Comparison of ENCODE assay signal across 17 cellular contexts in the genomic region with DNA sequence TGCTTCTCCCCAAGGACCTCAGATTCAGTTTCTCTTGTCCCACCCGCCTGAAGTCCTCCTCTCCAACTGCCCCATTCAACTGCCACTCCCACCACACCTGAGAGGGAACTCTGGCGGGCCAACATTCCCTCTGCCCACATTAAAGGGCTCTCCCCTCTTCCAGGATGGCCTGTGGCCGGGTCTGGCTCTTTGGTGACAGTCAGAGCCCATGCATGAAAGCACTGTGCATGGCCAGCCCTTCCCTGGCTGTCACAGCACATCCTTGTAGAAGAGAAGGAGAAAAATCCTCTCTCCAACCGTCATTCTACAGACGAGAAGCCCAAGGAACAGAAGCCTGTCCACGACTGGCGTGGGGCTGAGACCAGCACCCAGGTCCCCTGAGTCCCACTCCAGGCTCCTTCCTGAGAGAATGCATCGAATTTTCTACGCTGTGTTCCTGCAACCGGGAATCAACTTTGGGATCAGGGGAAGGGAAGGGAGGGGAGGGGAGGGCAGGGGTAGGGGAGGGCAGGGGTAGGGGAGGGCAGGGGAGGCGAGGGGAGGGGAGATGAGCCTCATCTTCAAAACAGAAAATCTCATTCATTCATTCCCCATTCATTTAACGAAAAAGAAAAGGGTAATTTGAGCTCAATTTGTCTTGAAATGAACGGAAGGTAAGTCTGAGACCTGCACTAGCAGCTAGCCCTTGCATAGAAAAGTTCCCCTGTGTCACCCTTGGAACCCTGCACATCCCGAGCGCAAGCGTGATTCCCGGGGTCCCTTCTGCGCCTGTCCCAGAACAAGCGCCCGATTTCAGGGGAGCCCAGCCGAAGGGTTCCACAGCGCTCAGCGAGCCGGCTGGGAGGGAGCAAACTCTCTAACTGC. TPM values are rescaled to one million over a fixed set of nuclear protein-coding genes. Genes with fewer than 3 reads are reported as not detected.
DNase-seq lines count a peak whose midpoint lies in the region; ATAC-seq, FAIRE-seq and TF ChIP-seq lines count a peak whose summit lies in the region.
"Had no signal": no experiment of that assay in that cellular context is flagged by ENCODE, and none has a peak within 500 bp of the region (broad histone marks: within the 10 kb centered on the region; RNA-seq: fewer than 3 reads in every experiment).

A gene (minus strand): TSS at position 68 of the 864 bp plus-strand sequence. CDS start 9,569 bp downstream, outside the sequence.

- H3K27ac ChIP-seq in mammary epithelial cell (ENCODE audit: insufficient read depth, low read depth, low read length) (no peak within 1 kb of the TSS), HepG2 (ENCODE audit: extremely low read length, insufficient read depth, low read length) (no peak within 1 kb of the TSS), skeletal muscle tissue (ENCODE audit: low read depth, low read length) (no peak within 1 kb of the TSS)

- H3K36me3 ChIP-seq in mammary epithelial cell (ENCODE audit: insufficient read depth, low read length) (no peaks in the 10 kb centered on the region), adipocyte (ENCODE audit: control insufficient read depth, insufficient read depth, low read length, severe bottlenecking) (no peaks in the 10 kb centered on the region), HepG2 (replicated peaks in 1 of 2; ENCODE audit: control insufficient read depth in 1 of 2, insufficient read depth in 2 of 2, low read length in 2 of 2) (no peaks in the 10 kb centered on the region), skeletal muscle tissue (ENCODE audit: control insufficient read depth in 3 of 3, insufficient read depth in 3 of 3, low read length in 3 of 3) (no peaks in the 10 kb centered on the region)

- H3K4me2 ChIP-seq in mammary epithelial cell (ENCODE audit: insufficient read depth, low read depth, low read length) = no peak within 1 kb of the TSS
- H3K4me2 ChIP-seq in HepG2 (ENCODE audit: low read depth, low read length) = peak within 1 kb of the TSS; percentile 57

- H3K27ac Mint-ChIP-seq in MCF 10A (ENCODE audit: low read depth, unreplicated experiment) (no peak within 1 kb of the TSS), osteocyte (ENCODE audit: unreplicated experiment) (no peak within 1 kb of the TSS)
- H3K27ac Mint-ChIP-seq: activated B cell treated with CpG ODN at 0.5 μM for 24 hours; CD4-positive, alpha-beta T cell; nephron; stimulated activated naive CD8-positive, alpha-beta T cell treated with anti-CD3 and anti-CD28 coated beads, Interleukin-15, amount 100 ng/mL, for 72 hours had no signal

- BruUV-seq in mammary epithelial cell (replicated peaks; lab: Mats Ljungman, UMichigan) (TSS peak; percentile 98), MCF 10A (replicated peaks; lab: Mats Ljungman, UMichigan) (no TSS peak), HepG2 (replicated peaks; lab: Mats Ljungman, UMichigan) (no TSS peak)

- H4K20me1 ChIP-seq in mammary epithelial cell (ENCODE audit: insufficient read depth, low read length) = no peaks in the 10 kb centered on the region
- H4K20me1 ChIP-seq in HepG2 (ENCODE audit: insufficient read depth, low read length) = no peaks in the 10 kb centered on the region

- H3K9me3 ChIP-seq in mammary epithelial cell (replicated peaks; ENCODE audit: insufficient read depth, low read length) = no peaks in the 10 kb centered on the region
- no peaks in the 10 kb centered on the region for H3K9me3 ChIP-seq in adipocyte (ENCODE audit: control insufficient read depth, low read length)
- no peaks in the 10 kb centered on the region for H3K9me3 ChIP-seq in HepG2 (ENCODE audit: low read length)
- H3K9me3 ChIP-seq in skeletal muscle tissue (ENCODE audit: control insufficient read depth in 3 of 3, low read length in 3 of 3) = no peaks in the 10 kb centered on the region

- TF ChIP-seq EP300 in HepG2 (IDR thresholded peaks at IDR 0.05; ENCODE audit: low read depth in 2 of 2, low read length in 2 of 2) (no peak), HepG2 (CRISPR knock-in tag; IDR thresholded peaks at IDR 0.05; ENCODE audit: borderline replicate concordance) (no peak)

- FAIRE-seq in HepG2 (lab: Jason Lieb, UNC) = no peak
- FAIRE-seq: A204.1, colon had no signal

- H3K4me3 Mint-ChIP-seq in MCF 10A (ENCODE audit: unreplicated experiment) (no peak within 1 kb of the TSS), osteocyte (ENCODE audit: unreplicated experiment) (no peak within 1 kb of the TSS)
- H3K4me3 Mint-ChIP-seq: activated B cell treated with CpG ODN at 0.5 μM for 24 hours; CD4-positive, alpha-beta T cell; nephron; stimulated activated naive CD8-positive, alpha-beta T cell treated with anti-CD3 and anti-CD28 coated beads, Interleukin-15, amount 100 ng/mL, for 72 hours had no signal

- H2AFZ ChIP-seq in mammary epithelial cell (ENCODE audit: low read depth, low read length) (peak within 1 kb of the TSS; percentile 42), HepG2 (ENCODE audit: low read length) (no peak within 1 kb of the TSS)

- no peak within 1 kb of the TSS for H3K9ac ChIP-seq in mammary epithelial cell (ENCODE audit: insufficient read depth, low read length)
- no peak within 1 kb of the TSS for H3K9ac ChIP-seq in adipocyte (ENCODE audit: low read length)
- no peak within 1 kb of the TSS for H3K9ac ChIP-seq in HepG2 (ENCODE audit: insufficient read depth, low read depth, low read length)
- peak within 1 kb of the TSS in 1 of 3 donors; percentile 33 for H3K9ac ChIP-seq in skeletal muscle tissue (ENCODE audit: low read depth in 1 of 3, low read length in 3 of 3)

- no peak for TF ChIP-seq CTCF in mammary epithelial cell (conservative IDR thresholded peaks at IDR 0.05 in 1 of 2, IDR thresholded peaks at IDR 0.05 in 1 of 2; ENCODE audit: extremely low read depth in 1 of 2, insufficient read depth in 1 of 2, low read depth in 1 of 2, low read length in 2 of 2)
- no peak for TF ChIP-seq CTCF in MCF 10A (IDR thresholded peaks at IDR 0.05; ENCODE audit: unreplicated experiment)
- no peak for TF ChIP-seq CTCF in HepG2 (CRISPR knock-in tag; IDR thresholded peaks at IDR 0.05)
- TF ChIP-seq CTCF in osteocyte (IDR thresholded peaks at IDR 0.05) = no peak

- POLR2A ChIA-PET in MCF 10A (lab: Yijun Ruan, JAX) (interaction anchor here (1.3 kb wide), 1 partner anchor 1012 kb away, joined by 3 read pairs; a partner anchor contains a TSS), HepG2 (lab: Yijun Ruan, JAX) (no interaction called here)

- no peaks in the 10 kb centered on the region for H3K36me3 Mint-ChIP-seq in MCF 10A (ENCODE audit: insufficient read depth, unreplicated experiment)
- H3K36me3 Mint-ChIP-seq in osteocyte (ENCODE audit: unreplicated experiment) = no peaks in the 10 kb centered on the region

- peak; percentile 55 for ATAC-seq in HepG2
- ATAC-seq in HG02759 (IDR thresholded peaks at IDR 0.05; ENCODE audit: unreplicated experiment) = no peak
- ATAC-seq in HG02588 (IDR thresholded peaks at IDR 0.05; ENCODE audit: unreplicated experiment) = no peak
- ATAC-seq: stimulated activated naive CD8-positive, alpha-beta T cell treated with anti-CD3 and anti-CD28 coated beads, Interleukin-15, amount 100 ng/mL, for 72 hours had no signal

- CTCF ChIA-PET in mammary epithelial cell (lab: Charles Lee; ENCODE audit: low non-redundant PET) (no interaction called here), MCF 10A (lab: Yijun Ruan, JAX) (interaction anchor here (0.6 to 5.6 kb wide), 27 partner anchors 11 to 1209 kb away, joined by 3 to 46 read pairs (median 4); a partner anchor contains a TSS), HepG2 (lab: Yijun Ruan, JAX; ENCODE audit: low intra/inter-chr PET ratio, low total read pairs) (interaction anchor here (1.0 to 2.1 kb wide), 7 partner anchors 9 to 1209 kb away, joined by 3 to 13 read pairs (median 7); a partner anchor contains a TSS)

- in situ Hi-C loops in mammary epithelial cell (cut with MboI; ENCODE audit: low sequenced_read_pairs in 2 of 2) = no loop called here
- in situ Hi-C loops in HepG2 (cut with HindIII; ENCODE audit: extremely low pct_ligation_motif_present, low pct_unique_long_range_greater_than_20kb) = no loop called here

- dilution Hi-C loops in mammary epithelial cell (cut with HindIII; ENCODE audit: low sequenced_read_pairs) = no loop called here

- TF ChIP-seq RAD21 in HepG2 (CRISPR knock-in tag; IDR thresholded peaks at IDR 0.05) = no peak

- H3K4me1 ChIP-seq in mammary epithelial cell (ENCODE audit: insufficient read depth, low read length) (peaks cover 19% of the 10 kb centered on the region), adipocyte (ENCODE audit: control insufficient read depth, insufficient read depth, low read length) (peaks cover 3% of the 10 kb centered on the region), HepG2 (ENCODE audit: insufficient read depth, low read length) (peaks cover 8% of the 10 kb centered on the region), skeletal muscle tissue (ENCODE audit: control insufficient read depth in 3 of 3, insufficient read depth in 3 of 3, low read length in 3 of 3) (peaks cover 6 to 15% (median 7%) of the 10 kb centered on the region in 3 donors)

- no peak for TF ChIP-seq POLR2A in HepG2 (IDR thresholded peaks at IDR 0.05; ENCODE audit: insufficient read depth in 1 of 2, low read depth in 2 of 2, low read length in 2 of 2)

- intact Hi-C loops in mammary epithelial cell (cut with micrococcal nuclease) (loop anchor here (1.0 to 5.0 kb wide), 6 partner anchors 34 to 1119 kb away; a partner anchor contains a TSS), MCF 10A (cut with micrococcal nuclease) (loop anchor here (1.0 to 10.0 kb wide), 3 partner anchors 421 to 1015 kb away; a partner anchor contains a TSS), HepG2 (cut with micrococcal nuclease; ENCODE audit: unreplicated experiment) (loop anchor here (2.0 kb wide), 2 partner anchors 897 to 1013 kb away; a partner anchor contains a TSS)

- no peaks in the 10 kb centered on the region for H3K9me3 Mint-ChIP-seq in MCF 10A (ENCODE audit: unreplicated experiment)
- no peaks in the 10 kb centered on the region for H3K9me3 Mint-ChIP-seq in osteocyte (ENCODE audit: unreplicated experiment)
- H3K9me3 Mint-ChIP-seq: activated B cell treated with CpG ODN at 0.5 μM for 24 hours; CD4-positive, alpha-beta T cell; nephron; stimulated activated naive CD8-positive, alpha-beta T cell treated with anti-CD3 and anti-CD28 coated beads, Interleukin-15, amount 100 ng/mL, for 72 hours had no signal

- no peaks in the 10 kb centered on the region for H3K27me3 Mint-ChIP-seq in MCF 10A (ENCODE audit: insufficient read depth, unreplicated experiment)
- no peaks in the 10 kb centered on the region for H3K27me3 Mint-ChIP-seq in osteocyte (ENCODE audit: unreplicated experiment)

- H3K27me3 ChIP-seq in mammary epithelial cell (ENCODE audit: insufficient read depth, low read length) (no peaks in the 10 kb centered on the region), adipocyte (replicated peaks; ENCODE audit: control insufficient read depth, insufficient read depth, low read length) (peaks cover 7% of the 10 kb centered on the region), HepG2 (ENCODE audit: control insufficient read depth in 1 of 2, insufficient read depth in 2 of 2, low read length in 2 of 2) (peaks cover 4 to 65% of the 10 kb centered on the region in 2 experiments; a peak in 4 of 5 replicates), skeletal muscle tissue (ENCODE audit: control insufficient read depth in 3 of 3, insufficient read depth in 3 of 3, low read length in 3 of 3) (no peaks in the 10 kb centered on the region)

- H3K4me3 ChIP-seq in mammary epithelial cell (replicated peaks in 1 of 3; ENCODE audit: insufficient read depth in 1 of 3, low read depth in 2 of 3, low read length in 3 of 3) (no peak within 1 kb of the TSS), adipocyte (ENCODE audit: low read length) (peak within 1 kb of the TSS; percentile 49), HepG2 (replicated peaks in 1 of 3; ENCODE audit: insufficient read depth in 1 of 3, low read depth in 2 of 3, low read length in 3 of 3) (peak within 1 kb of the TSS in 1 of 3 experiments; percentile 31; a peak in 1 of 6 replicates), skeletal muscle tissue (ENCODE audit: low read length in 3 of 3) (peak within 1 kb of the TSS in 2 of 3 donors; percentile 31 to 41)

- DNase-seq in mammary epithelial cell (no peak), MCF 10A (ENCODE audit: unreplicated experiment) (no peak), adipocyte (ENCODE audit: low read depth) (no peak), HepG2 (ENCODE audit: low spot score) (no peak), osteocyte (ENCODE audit: extremely low spot score, unreplicated experiment) (no peak)

- H3K79me2 ChIP-seq in mammary epithelial cell (ENCODE audit: insufficient read depth, low read length) = no peaks in the 10 kb centered on the region
- H3K79me2 ChIP-seq in HepG2 (ENCODE audit: insufficient read depth, low read length) = no peaks in the 10 kb centered on the region

- H3K4me1 Mint-ChIP-seq in MCF 10A (ENCODE audit: insufficient read depth, unreplicated experiment) (peaks cover 10% of the 10 kb centered on the region), osteocyte (ENCODE audit: unreplicated experiment) (peaks cover 5% of the 10 kb centered on the region)
- H3K4me1 Mint-ChIP-seq: nephron had no signal

- 55% methylated on average over 22 of the region's 24 CpGs for WGBS in mammary epithelial cell (ENCODE audit: low coverage, missing lambda C conversion rate)
- WGBS in HepG2 (ENCODE audit: low lambda C conversion rate) = 31% methylated on average over 24 of the region's 24 CpGs

RNA-seq across cellular contexts. Expression of the gene that starts here (rescaled TPM):
- total RNA-seq in mammary epithelial cell (not detected), MCF 10A (2022) (not detected in 2 replicates), HepG2 (2016; rRNA removed; fragmentation: Illumina TruSeq; extraction: Trizol) (not detected in 2 replicates), skeletal muscle tissue (not detected), osteocyte (not detected in 2 replicates)
- polyA plus RNA-seq in mammary epithelial cell (not detected), HepG2 (2011; rRNA removed) (0.22 TPM in 1 of 2 replicates, not detected in the other)
- polyA minus RNA-seq in mammary epithelial cell = not detected
- not detected in 2 replicates for total RNA-seq in HepG2 (2016; cell fraction: cytosol; rRNA removed; fragmentation: Illumina TruSeq; extraction: Trizol; ENCODE audit: low read depth)
- total RNA-seq in HepG2 (2016; cell fraction: insoluble cytoplasmic fraction; rRNA removed; fragmentation: Illumina TruSeq; extraction: Trizol) = not detected in 2 replicates
- total RNA-seq in HepG2 (2016; cell fraction: membrane; rRNA removed; fragmentation: Illumina TruSeq; extraction: Trizol) = not detected in 2 replicates
- total RNA-seq in HepG2 (2016; cell fraction: nucleus; rRNA removed; fragmentation: Illumina TruSeq; extraction: Trizol) = not detected in 2 replicates
- polyA plus RNA-seq in HepG2 (2011; cell fraction: cytosol; rRNA removed) = not detected in 2 replicates
- polyA plus RNA-seq in HepG2 (2011; cell fraction: nucleus; rRNA removed) = not detected in 2 replicates
- not detected in 2 replicates for polyA plus RNA-seq in HepG2 (2012)
- polyA plus RNA-seq in HepG2 (2016; cell fraction: cytosol; fragmentation: Illumina TruSeq; extraction: Trizol; ENCODE audit: low read depth) = not detected in 2 replicates
- polyA plus RNA-seq in HepG2 (2016; cell fraction: insoluble cytoplasmic fraction; fragmentation: Illumina TruSeq; extraction: Trizol; ENCODE audit: low read depth) = not detected in 2 replicates
- not detected in 2 replicates for polyA plus RNA-seq in HepG2 (2016; cell fraction: membrane; fragmentation: Illumina TruSeq; extraction: Trizol; ENCODE audit: low read depth)
- polyA plus RNA-seq in HepG2 (2016; cell fraction: nucleus; fragmentation: Illumina TruSeq; extraction: Trizol; ENCODE audit: insufficient read depth, low read depth) = not detected in 2 replicates
- polyA minus RNA-seq in HepG2 (2011; rRNA and poly(A)+ RNA removed; ENCODE audit: low replicate concordance) = not detected in 2 replicates
- not detected in 2 replicates for polyA minus RNA-seq in HepG2 (2011; cell fraction: cytosol; rRNA and poly(A)+ RNA removed)
- polyA minus RNA-seq in HepG2 (2011; cell fraction: nucleus; rRNA and poly(A)+ RNA removed) = not detected in 2 replicates
- total RNA-seq: activated B cell treated with CpG ODN at 0.5 μM for 24 hours; aorta; CD4-positive, alpha-beta T cell; lung microvascular endothelial cell; NCI-H460 had no signal

Comparison
In these comparisons a context has a peak if more than half of its experiments do, and no peak if none do; other contexts are left out.
1. Peak in ATAC-seq and H3K4me2 ChIP-seq in HepG2; RNA of the gene not detected or under 1 TPM.
2. H3K4me3 ChIP-seq: peak in adipocyte (single experiment) and skeletal muscle tissue (2 of 3); none in mammary epithelial cell (0 of 3).